In genomic region chr5:116658141-116658540, GRCh38 we compare ENCODE assay signal across 35 cellular contexts.
"Had no signal": no experiment of that assay in that cellular context is flagged by ENCODE, and none has a peak within 500 bp of the region (broad histone marks: within the 10 kb centered on the region; RNA-seq: fewer than 3 reads in every experiment).

No MANE protein-coding gene starts in this region.

- DNase-seq: activated CD4-positive, alpha-beta memory T cell treated with anti-CD3 and anti-CD28 coated beads, Interleukin-2, amount 10 ng/mL, durations not matched to agents 7 days and 5 days; activated CD4-positive, alpha-beta T cell treated with anti-CD3 and anti-CD28 coated beads for 1 hour; activated CD4-positive, alpha-beta T cell treated with anti-CD3 and anti-CD28 coated beads for 48 hours; activated CD4-positive, CD25-positive, alpha-beta regulatory T cell; activated CD8-positive, alpha-beta memory T cell treated with anti-CD3 and anti-CD28 coated beads for 24 hours; activated CD8-positive, alpha-beta memory T cell treated with anti-CD3 and anti-CD28 coated beads, Interleukin-2, amount 10 ng/mL, durations not matched to agents 7 days and 5 days; activated CD8-positive, alpha-beta memory T cell treated with anti-CD3 and anti-CD28 coated beads, Interleukin-2, amount 50 U/mL, for 48 hours; activated effector memory CD4-positive, alpha-beta T cell treated with anti-CD3 and anti-CD28 coated beads, Interleukin-2, amount 50 U/mL, for 16 hours; activated naive CD4-positive, alpha-beta T cell; activated naive CD4-positive, alpha-beta T cell treated with anti-CD3 and anti-CD28 coated beads, Interleukin-2, amount 50 U/mL, for 16 hours; activated naive CD8-positive, alpha-beta T cell treated with anti-CD3 and anti-CD28 coated beads for 36 hours; activated T-cell treated with anti-CD3 and anti-CD28 coated beads, Interleukin-2, amount 50 U/mL, for 72 hours; amygdala; caudate nucleus; cerebellar nuclear complex; Kasumi-1; KG1; MG63; MV-4-11; NCI-H1092; NCI-H1436 treated with DMSO at 0.1 percent for 48 hours; NCI-H1694 treated with DMSO at 0.1 percent for 48 hours; NCI-H2029; NCI-H510A; NCI-H526; NCI-H748 treated with DMSO at 0.1 percent for 48 hours; NK-92 treated with Interleukin-12 subunit alpha and Interleukin-12 subunit beta, amount 100 ng/mL, for 24 hours; PC-9; Right ventricle myocardium superior; T1000; WERI-Rb-1 had no signal

- ATAC-seq: activated CD8-positive, alpha-beta memory T cell treated with anti-CD3 and anti-CD28 coated beads, Interleukin-2, amount 10 ng/mL, durations not matched to agents 7 days and 5 days; activated T-cell treated with anti-CD3 and anti-CD28 coated beads, Interleukin-2, amount 50 U/mL, for 72 hours; activated T-helper 17 cell treated with anti-CD3 and anti-CD28 coated beads, Interleukin-2, amount 50 U/mL, for 72 hours had no signal

- H2AFZ ChIP-seq: PC-9 had no signal

- H3K4me1 ChIP-seq: ascending aorta had no signal

- H3K27ac ChIP-seq: ascending aorta, PC-9, RWPE1, WERI-Rb-1 had no signal

- H3K9me3 Mint-ChIP-seq: activated T-helper 17 cell treated with anti-CD3 and anti-CD28 coated beads, Interleukin-2, amount 50 U/mL, for 72 hours had no signal

- H3K4me1 Mint-ChIP-seq: activated CD4-positive, alpha-beta memory T cell treated with anti-CD3 and anti-CD28 coated beads, Interleukin-2, amount 10 ng/mL, durations not matched to agents 7 days and 5 days; activated CD8-positive, alpha-beta memory T cell treated with anti-CD3 and anti-CD28 coated beads, Interleukin-2, amount 10 ng/mL, durations not matched to agents 7 days and 5 days; activated naive CD8-positive, alpha-beta T cell treated with anti-CD3 and anti-CD28 coated beads for 36 hours; activated T-helper 17 cell treated with anti-CD3 and anti-CD28 coated beads, Interleukin-2, amount 50 U/mL, for 72 hours had no signal

- H3K4me3 Mint-ChIP-seq: activated CD4-positive, alpha-beta memory T cell treated with anti-CD3 and anti-CD28 coated beads, Interleukin-2, amount 10 ng/mL, durations not matched to agents 7 days and 5 days; activated CD8-positive, alpha-beta memory T cell treated with anti-CD3 and anti-CD28 coated beads, Interleukin-2, amount 10 ng/mL, durations not matched to agents 7 days and 5 days; activated naive CD8-positive, alpha-beta T cell treated with anti-CD3 and anti-CD28 coated beads for 36 hours; activated T-cell treated with anti-CD3 and anti-CD28 coated beads, Interleukin-2, amount 50 U/mL, for 72 hours; activated T-helper 17 cell treated with anti-CD3 and anti-CD28 coated beads, Interleukin-2, amount 50 U/mL, for 72 hours had no signal

- H3K4me3 ChIP-seq: ascending aorta, MG63, PC-9 had no signal

- H3K36me3 ChIP-seq: ascending aorta, MG63, WERI-Rb-1 had no signal

- H3K27me3 ChIP-seq: ascending aorta had no signal

- H3K4me2 ChIP-seq: PC-9 had no signal

- H3K27me3 Mint-ChIP-seq: activated CD4-positive, alpha-beta memory T cell treated with anti-CD3 and anti-CD28 coated beads, Interleukin-2, amount 10 ng/mL, durations not matched to agents 7 days and 5 days had no signal

- FAIRE-seq: RCC 7860 had no signal

- H3K27ac Mint-ChIP-seq: activated CD4-positive, alpha-beta memory T cell treated with anti-CD3 and anti-CD28 coated beads, Interleukin-2, amount 10 ng/mL, durations not matched to agents 7 days and 5 days; activated CD8-positive, alpha-beta memory T cell treated with anti-CD3 and anti-CD28 coated beads, Interleukin-2, amount 10 ng/mL, durations not matched to agents 7 days and 5 days; activated naive CD8-positive, alpha-beta T cell treated with anti-CD3 and anti-CD28 coated beads for 36 hours; activated T-cell treated with anti-CD3 and anti-CD28 coated beads, Interleukin-2, amount 50 U/mL, for 72 hours; activated T-helper 17 cell treated with anti-CD3 and anti-CD28 coated beads, Interleukin-2, amount 50 U/mL, for 72 hours had no signal

- H3K9me3 ChIP-seq: MG63 had no signal

- H3K36me3 Mint-ChIP-seq: activated CD8-positive, alpha-beta memory T cell treated with anti-CD3 and anti-CD28 coated beads, Interleukin-2, amount 10 ng/mL, durations not matched to agents 7 days and 5 days; activated naive CD8-positive, alpha-beta T cell treated with anti-CD3 and anti-CD28 coated beads for 36 hours had no signal
